Comparison of ENCODE assay signal across 21 cellular contexts in the genomic region with DNA sequence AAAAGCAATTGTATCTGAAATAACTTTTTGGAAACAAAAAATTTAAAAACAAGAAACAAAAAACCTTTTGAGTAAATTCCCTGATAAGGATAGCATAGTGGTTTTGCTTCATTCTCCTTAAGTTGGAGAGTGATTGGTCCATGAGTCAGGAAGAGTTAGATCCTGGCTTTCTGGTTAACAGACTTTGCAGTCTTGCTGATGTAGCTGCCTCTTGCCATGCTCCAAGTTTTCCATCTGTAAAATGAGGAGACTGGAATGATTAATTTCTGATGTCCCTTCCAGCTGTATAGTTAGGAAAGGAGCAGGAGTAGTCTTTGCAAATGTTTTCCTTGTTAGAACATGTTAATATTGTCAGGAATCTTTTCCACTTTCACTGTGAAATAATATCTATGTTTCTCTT.
"Had no signal": no experiment of that assay in that cellular context is flagged by ENCODE, and none has a peak within 500 bp of the region (broad histone marks: within the 10 kb centered on the region; RNA-seq: fewer than 3 reads in every experiment).

No MANE protein-coding gene starts in this region.

- DNase-seq: activated CD4-positive, alpha-beta T cell treated with anti-CD3 and anti-CD28 coated beads for 36 hours; activated CD4-positive, CD25-positive, alpha-beta regulatory T cell; activated CD8-positive, alpha-beta memory T cell treated with anti-CD3 and anti-CD28 coated beads, Interleukin-2, amount 10 ng/mL, durations not matched to agents 7 days and 5 days; activated CD8-positive, alpha-beta T cell treated with anti-CD3 and anti-CD28 coated beads, Interleukin-2, amount 10 ng/mL, durations not matched to agents 7 days and 5 days; activated naive CD4-positive, alpha-beta T cell; activated T-cell treated with anti-CD3 and anti-CD28 coated beads, Interleukin-2, amount 50 U/mL, for 48 hours; body of pancreas; effector CD4-positive, alpha-beta T cell; islet precursor cell; left cardiac atrium; left ventricle myocardium superior; mucosa of descending colon; stimulated activated CD4-positive, alpha-beta T cell treated with anti-CD3 and anti-CD28 coated beads, Interleukin-4, amount 100 ng/mL, for 24 hours; stimulated activated naive CD8-positive, alpha-beta T cell treated with anti-CD3 and anti-CD28 coated beads, Interleukin-15, amount 100 ng/mL, for 72 hours; T-helper 2 cell; thyroid gland; upper lobe of left lung had no signal

- H3K4me3 ChIP-seq: body of pancreas, esophagus muscularis mucosa, gastroesophageal sphincter, hepatocyte, mucosa of descending colon, skin epidermis, thyroid gland, upper lobe of left lung had no signal
